Comparison of ENCODE assay signal across 24 cellular contexts in the genomic region with DNA sequence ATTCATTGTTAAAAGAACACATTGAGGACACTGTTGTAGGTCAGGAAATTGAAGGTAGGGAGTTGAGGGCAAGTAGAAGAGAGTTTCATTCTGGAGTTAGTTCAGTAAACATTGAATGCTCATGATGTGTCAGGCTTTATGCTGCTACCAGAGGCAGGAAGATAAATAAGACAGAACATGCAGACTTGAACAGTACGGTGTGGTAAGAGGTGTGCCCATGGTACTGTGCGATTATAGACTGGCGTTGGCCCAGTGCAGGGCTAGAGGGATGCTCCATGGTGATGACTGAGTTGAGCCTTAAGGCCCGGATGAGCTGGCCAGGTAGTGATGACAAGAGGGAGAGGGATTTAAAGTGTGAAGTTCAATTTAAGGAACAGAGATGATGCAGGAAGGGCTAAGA. TPM values are rescaled to one million over a fixed set of nuclear protein-coding genes. Genes with fewer than 3 reads are reported as not detected.
A peak's percentile ranks its signal among the peaks of the same experiment; 100 is the strongest.
DNase-seq lines count a peak whose midpoint lies in the region; ATAC-seq and TF ChIP-seq lines count a peak whose summit lies in the region.
"Had no signal": no experiment of that assay in that cellular context is flagged by ENCODE, and none has a peak within 500 bp of the region (broad histone marks: within the 10 kb centered on the region; RNA-seq: fewer than 3 reads in every experiment).

No MANE protein-coding gene starts in this region.

- H3K27me3 Mint-ChIP-seq in activated naive CD4-positive, alpha-beta T cell treated with anti-CD3 and anti-CD28 coated beads, Interleukin-2, amount 50 U/mL, for 24 hours: no peaks in the 10 kb centered on the region
- H3K27me3 Mint-ChIP-seq in activated naive CD4-positive, alpha-beta T cell treated with anti-CD3 and anti-CD28 coated beads, Interleukin-2, amount 10 ng/mL, durations not matched to agents 7 days and 5 days: no peaks in the 10 kb centered on the region
- H3K27me3 Mint-ChIP-seq in endothelial cell (ENCODE audit: unreplicated experiment): no peaks in the 10 kb centered on the region
- H3K27me3 Mint-ChIP-seq in stimulated activated naive CD8-positive, alpha-beta T cell treated with anti-CD3 and anti-CD28 coated beads, Interleukin-15, amount 100 ng/mL, for 72 hours: no peaks in the 10 kb centered on the region

- no peak overlapping the region for H3K4me3 ChIP-seq in RWPE2 (ENCODE audit: severe bottlenecking)

- no peaks in the 10 kb centered on the region for H3K4me1 ChIP-seq in RWPE2 (ENCODE audit: insufficient read depth, poor library complexity, severe bottlenecking)

- CTCF ChIA-PET in activated naive CD4-positive, alpha-beta T cell treated with anti-CD3 and anti-CD28 coated beads, Interleukin-2, amount 10 ng/mL, durations not matched to agents 7 days and 5 days (lab: Charles Lee): interaction anchor here (1.1 to 1.6 kb wide), 2 partner anchors 14 to 64 kb away, joined by 3 read pairs; no protein-coding TSS in a partner anchor

- no peak overlapping the region for H3K27ac ChIP-seq in RWPE2 (ENCODE audit: poor library complexity, severe bottlenecking)
- H3K27ac ChIP-seq: RWPE1 had no signal

- TF ChIP-seq CTCF in RWPE2 (IDR thresholded peaks at IDR 0.05; ENCODE audit: poor library complexity, severe bottlenecking) (no peak), endothelial cell (IDR thresholded peaks at IDR 0.05; ENCODE audit: unreplicated experiment) (no peak)

- DNase-seq in activated naive CD4-positive, alpha-beta T cell treated with anti-CD3 and anti-CD28 coated beads, Interleukin-2, amount 10 ng/mL, durations not matched to agents 7 days and 5 days: no peak
- no peak for DNase-seq in RWPE2 (ENCODE audit: low spot score)
- DNase-seq in endothelial cell (ENCODE audit: low spot score): no peak
- DNase-seq in stimulated activated naive CD8-positive, alpha-beta T cell treated with anti-CD3 and anti-CD28 coated beads, Interleukin-15, amount 100 ng/mL, for 72 hours: no peak
- DNase-seq in NOMO-1 treated with DMSO at 0.1 percent for 48 hours (lab: John Stamatoyannopoulos, UW; ENCODE audit: unreplicated experiment): no peak
- no peak for DNase-seq in NCI-H526 treated with DMSO at 0.1 percent for 48 hours (lab: John Stamatoyannopoulos, UW)
- DNase-seq: 8988T; COR-L47; DMS 273 treated with DMSO at 0.1 percent for 48 hours; GOT3; Kasumi-1; MM.1S; NCI-H1092 treated with DMSO at 0.1 percent for 48 hours; NCI-H146; NCI-H2029 treated with DMSO at 0.1 percent for 48 hours; NCI-H2171; NCI-H446 treated with DMSO at 0.1 percent for 48 hours; NCI-H748 treated with DMSO at 0.1 percent for 48 hours; NK-92 treated with Interleukin-12 subunit alpha and Interleukin-12 subunit beta, amount 100 ng/mL, for 24 hours; OCI-M1 had no signal

- no peaks in the 10 kb centered on the region for H3K27me3 ChIP-seq in RWPE2 (ENCODE audit: insufficient read depth, poor library complexity, severe bottlenecking)

- no peaks in the 10 kb centered on the region for H3K36me3 ChIP-seq in RWPE2 (ENCODE audit: low read depth)

- no peaks in the 10 kb centered on the region for H3K36me3 Mint-ChIP-seq in activated naive CD4-positive, alpha-beta T cell treated with anti-CD3 and anti-CD28 coated beads, Interleukin-2, amount 50 U/mL, for 24 hours
- no peaks in the 10 kb centered on the region for H3K36me3 Mint-ChIP-seq in activated naive CD4-positive, alpha-beta T cell treated with anti-CD3 and anti-CD28 coated beads, Interleukin-2, amount 10 ng/mL, durations not matched to agents 7 days and 5 days
- H3K36me3 Mint-ChIP-seq in endothelial cell (ENCODE audit: low read depth, unreplicated experiment): no peaks in the 10 kb centered on the region

- peak overlapping the region; percentile 34 for H3K4me3 Mint-ChIP-seq in activated naive CD4-positive, alpha-beta T cell treated with anti-CD3 and anti-CD28 coated beads, Interleukin-2, amount 50 U/mL, for 24 hours
- no peak overlapping the region for H3K4me3 Mint-ChIP-seq in activated naive CD4-positive, alpha-beta T cell treated with anti-CD3 and anti-CD28 coated beads, Interleukin-2, amount 10 ng/mL, durations not matched to agents 7 days and 5 days
- H3K4me3 Mint-ChIP-seq in endothelial cell (ENCODE audit: unreplicated experiment): peak overlapping the region; percentile 2
- no peak overlapping the region for H3K4me3 Mint-ChIP-seq in stimulated activated naive CD8-positive, alpha-beta T cell treated with anti-CD3 and anti-CD28 coated beads, Interleukin-15, amount 100 ng/mL, for 72 hours
- H3K4me3 Mint-ChIP-seq: CD14-positive monocyte had no signal

- ATAC-seq in RWPE2 (ENCODE audit: low read depth) (peak; percentile 63; the same call in 2 of the 3 replicates), HG02885 (IDR thresholded peaks at IDR 0.05; ENCODE audit: poor library complexity, unreplicated experiment) (no peak)
- ATAC-seq in stimulated activated naive CD8-positive, alpha-beta T cell treated with anti-CD3 and anti-CD28 coated beads, Interleukin-15, amount 100 ng/mL, for 72 hours: no peak

- H3K9me3 Mint-ChIP-seq in activated naive CD4-positive, alpha-beta T cell treated with anti-CD3 and anti-CD28 coated beads, Interleukin-2, amount 50 U/mL, for 24 hours: no peaks in the 10 kb centered on the region
- H3K9me3 Mint-ChIP-seq in activated naive CD4-positive, alpha-beta T cell treated with anti-CD3 and anti-CD28 coated beads, Interleukin-2, amount 10 ng/mL, durations not matched to agents 7 days and 5 days: no peaks in the 10 kb centered on the region
- H3K9me3 Mint-ChIP-seq in endothelial cell (ENCODE audit: unreplicated experiment): no peaks in the 10 kb centered on the region
- no peaks in the 10 kb centered on the region for H3K9me3 Mint-ChIP-seq in stimulated activated naive CD8-positive, alpha-beta T cell treated with anti-CD3 and anti-CD28 coated beads, Interleukin-15, amount 100 ng/mL, for 72 hours

- no peaks in the 10 kb centered on the region for H3K9me3 ChIP-seq in RWPE2 (ENCODE audit: severe bottlenecking)

- peaks cover 30% of the 10 kb centered on the region for H3K4me1 Mint-ChIP-seq in activated naive CD4-positive, alpha-beta T cell treated with anti-CD3 and anti-CD28 coated beads, Interleukin-2, amount 50 U/mL, for 24 hours
- H3K4me1 Mint-ChIP-seq in activated naive CD4-positive, alpha-beta T cell treated with anti-CD3 and anti-CD28 coated beads, Interleukin-2, amount 10 ng/mL, durations not matched to agents 7 days and 5 days: no peaks in the 10 kb centered on the region
- peaks cover 49% of the 10 kb centered on the region for H3K4me1 Mint-ChIP-seq in endothelial cell (ENCODE audit: unreplicated experiment)
- peaks cover 11% of the 10 kb centered on the region for H3K4me1 Mint-ChIP-seq in stimulated activated naive CD8-positive, alpha-beta T cell treated with anti-CD3 and anti-CD28 coated beads, Interleukin-15, amount 100 ng/mL, for 72 hours

- H3K27ac Mint-ChIP-seq in activated naive CD4-positive, alpha-beta T cell treated with anti-CD3 and anti-CD28 coated beads, Interleukin-2, amount 50 U/mL, for 24 hours: peak overlapping the region; percentile 63
- H3K27ac Mint-ChIP-seq in activated naive CD4-positive, alpha-beta T cell treated with anti-CD3 and anti-CD28 coated beads, Interleukin-2, amount 10 ng/mL, durations not matched to agents 7 days and 5 days: no peak overlapping the region
- H3K27ac Mint-ChIP-seq in endothelial cell (ENCODE audit: unreplicated experiment): peak overlapping the region; percentile 55
- peak overlapping the region; percentile 2 to 14 for H3K27ac Mint-ChIP-seq in stimulated activated naive CD8-positive, alpha-beta T cell treated with anti-CD3 and anti-CD28 coated beads, Interleukin-15, amount 100 ng/mL, for 72 hours
- H3K27ac Mint-ChIP-seq: CD14-positive monocyte had no signal

RNA-seq across cellular contexts. Expression of a gene that starts 50.8 kb away (rescaled TPM):
- 32.5 TPM for total RNA-seq in endothelial cell (ENCODE audit: unreplicated experiment)

Comparison
In these comparisons a context has a peak if more than half of its experiments do, and no peak if none do; other contexts are left out.
1. H3K4me3 Mint-ChIP-seq: peak in activated naive CD4-positive, alpha-beta T cell treated with anti-CD3 and anti-CD28 coated beads, Interleukin-2, amount 50 U/mL, for 24 hours (single experiment) and endothelial cell (single experiment); none in activated naive CD4-positive, alpha-beta T cell treated with anti-CD3 and anti-CD28 coated beads, Interleukin-2, amount 10 ng/mL, durations not matched to agents 7 days and 5 days (single experiment) and stimulated activated naive CD8-positive, alpha-beta T cell treated with anti-CD3 and anti-CD28 coated beads, Interleukin-15, amount 100 ng/mL, for 72 hours (0 of 2).